In genomic region chr14:100222219-100223093, GRCh38 we compare ENCODE assay signal across 8 cellular contexts. TPM values are rescaled to one million over a fixed set of nuclear protein-coding genes. Genes with fewer than 3 reads are reported as not detected.
DNase-seq lines count a peak whose midpoint lies in the region; ATAC-seq and TF ChIP-seq lines count a peak whose summit lies in the region.

No MANE protein-coding gene starts in this region.

- ATAC-seq in GM21723 (IDR thresholded peaks at IDR 0.05; ENCODE audit: unreplicated experiment) (peak; percentile 25), lower lobe of right lung (peak; percentile 18 to 27), HG03039 (IDR thresholded peaks at IDR 0.05; ENCODE audit: unreplicated experiment) (no peak), SK-N-SH treated with all-trans-retinoic acid at 6 μM for 48 hours (no peak)

- intact Hi-C loops in lower lobe of right lung (cut with DNase I), result no loop called here

- peak overlapping the region; percentile 96 for H3K4me2 ChIP-seq in BLaER1

- TF ChIP-seq CTCF in lower lobe of right lung (IDR thresholded peaks at IDR 0.05), result no peak

- H3K27ac ChIP-seq in BLaER1 (peak overlapping the region; percentile 84), lower lobe of right lung (peak overlapping the region; percentile 84)

- DNase-seq in UCSD-AML1 (lab: John Stamatoyannopoulos, UW; ENCODE audit: unreplicated experiment) (peak; percentile 40), lower lobe of right lung (no peak), EL (no peak), NCI-H2171 (lab: John Stamatoyannopoulos, UW) (no peak)

- no peaks in the 10 kb centered on the region for H3K27me3 ChIP-seq in BLaER1
- H3K27me3 ChIP-seq in lower lobe of right lung (ENCODE audit: low read depth), result no peaks in the 10 kb centered on the region

- peaks cover 13% of the 10 kb centered on the region; the same call in 1 of the 2 replicates for H3K36me3 ChIP-seq in BLaER1
- no peaks in the 10 kb centered on the region for H3K36me3 ChIP-seq in lower lobe of right lung

- H3K9me3 ChIP-seq in BLaER1, result no peaks in the 10 kb centered on the region
- H3K9me3 ChIP-seq in lower lobe of right lung, result no peaks in the 10 kb centered on the region

- H3K4me1 ChIP-seq in BLaER1 (peaks cover 64% of the 10 kb centered on the region), lower lobe of right lung (peaks cover 31% of the 10 kb centered on the region)

- H3K4me3 ChIP-seq in BLaER1 (peak overlapping the region; percentile 67), lower lobe of right lung (peak overlapping the region; percentile 57)

- H3K9ac ChIP-seq in BLaER1, result peak overlapping the region; percentile 76

- no peaks in the 10 kb centered on the region for H4K20me1 ChIP-seq in BLaER1

TF ChIP-seq in SK-N-SH treated with all-trans-retinoic acid at 6 μM for 48 hours, 23 proteins besides CTCF, POLR2A, EP300 and RAD21:
- TF ChIP-seq ZNF565 (CRISPR knock-in tag; conservative IDR thresholded peaks at IDR 0.05; ENCODE audit: low read depth) (no peak), ZFP30 (CRISPR knock-in tag; IDR thresholded peaks at IDR 0.05) (no peak), CSDC2 (CRISPR knock-in tag; IDR thresholded peaks at IDR 0.05) (no peak), ARNTL (CRISPR knock-in tag; IDR thresholded peaks at IDR 0.05; ENCODE audit: borderline replicate concordance, low read depth) (no peak)

RNA-seq across cellular contexts. Expression of gene YY1, which starts 16.5 kb away (rescaled TPM):
- total RNA-seq in lower lobe of right lung, result 74.8 TPM

Comparison
In these comparisons a context has a peak if more than half of its experiments do, and no peak if none do; other contexts are left out.
1. ATAC-seq: peak in GM21723 (single experiment) and lower lobe of right lung (2 of 2); none in HG03039 (single experiment) and SK-N-SH treated with all-trans-retinoic acid at 6 μM for 48 hours (single experiment).